ENCODE assay signal across 12 cellular contexts in the genomic region with DNA sequence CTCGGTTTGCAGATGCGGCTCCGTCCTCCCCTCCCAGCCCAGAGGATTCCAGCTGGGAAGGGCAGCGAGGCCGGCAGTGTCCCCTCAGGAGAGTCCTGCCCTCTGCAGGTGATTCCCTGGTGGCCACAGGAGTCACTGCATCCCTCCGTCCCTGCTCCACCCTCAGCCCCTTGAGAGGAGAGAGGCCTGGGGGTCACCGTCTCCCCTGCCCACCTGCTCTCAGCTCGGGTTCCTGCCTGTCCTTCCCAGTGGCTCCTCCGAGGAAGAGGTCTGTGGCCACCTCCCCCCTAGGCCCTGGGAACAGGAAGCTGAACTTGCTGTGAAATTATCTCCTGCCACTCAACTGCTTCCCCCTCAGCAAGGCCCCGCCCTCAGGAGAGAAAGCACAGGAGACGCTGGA. TPM values are rescaled to one million over a fixed set of nuclear protein-coding genes. Genes with fewer than 3 reads are reported as not detected.
A peak's percentile ranks its signal among the peaks of the same experiment; 100 is the strongest.
DNase-seq lines count a peak whose midpoint lies in the region; ATAC-seq and TF ChIP-seq lines count a peak whose summit lies in the region.
"Had no signal": no experiment of that assay in that cellular context is flagged by ENCODE, and none has a peak within 500 bp of the region (broad histone marks: within the 10 kb centered on the region; RNA-seq: fewer than 3 reads in every experiment).

No MANE protein-coding gene starts in this region.

- ATAC-seq in activated naive CD8-positive, alpha-beta T cell treated with anti-CD3 and anti-CD28 coated beads, Interleukin-2, amount 50 U/mL, for 24 hours: peak; percentile 5
- no peak for ATAC-seq in upper lobe of right lung
- no peak for ATAC-seq in HG03571 (IDR thresholded peaks at IDR 0.05; ENCODE audit: unreplicated experiment)

- no peak overlapping the region for H3K27ac Mint-ChIP-seq in activated naive CD8-positive, alpha-beta T cell treated with anti-CD3 and anti-CD28 coated beads, Interleukin-2, amount 50 U/mL, for 24 hours
- no peak overlapping the region for H3K27ac Mint-ChIP-seq in activated naive CD8-positive, alpha-beta T cell treated with anti-CD3 and anti-CD28 coated beads for 36 hours
- H3K27ac Mint-ChIP-seq in activated CD4-positive, alpha-beta memory T cell treated with anti-CD3 and anti-CD28 coated beads for 36 hours: no peak overlapping the region

- H3K4me3 ChIP-seq in epithelial cell of proximal tubule (ENCODE audit: low read depth, low read length): no peak overlapping the region
- no peak overlapping the region for H3K4me3 ChIP-seq in upper lobe of right lung
- H3K4me3 ChIP-seq: vagina had no signal

- H3K27me3 ChIP-seq in upper lobe of right lung: peaks cover 32% of the 10 kb centered on the region
- H3K27me3 ChIP-seq: vagina had no signal

- TF ChIP-seq CTCF in epithelial cell of proximal tubule (conservative IDR thresholded peaks at IDR 0.05; ENCODE audit: low read depth, low read length): peak; percentile 62
- peak; percentile 21 for TF ChIP-seq CTCF in upper lobe of right lung (IDR thresholded peaks at IDR 0.05)

- H3K27ac ChIP-seq in upper lobe of right lung: no peak overlapping the region
- H3K27ac ChIP-seq: vagina had no signal

- no peaks in the 10 kb centered on the region for H3K9me3 Mint-ChIP-seq in activated naive CD8-positive, alpha-beta T cell treated with anti-CD3 and anti-CD28 coated beads, Interleukin-2, amount 50 U/mL, for 24 hours
- no peaks in the 10 kb centered on the region for H3K9me3 Mint-ChIP-seq in activated naive CD8-positive, alpha-beta T cell treated with anti-CD3 and anti-CD28 coated beads for 36 hours
- no peaks in the 10 kb centered on the region for H3K9me3 Mint-ChIP-seq in activated CD4-positive, alpha-beta memory T cell treated with anti-CD3 and anti-CD28 coated beads for 36 hours

- intact Hi-C loops in upper lobe of right lung (cut with DNase I): no loop called here
- intact Hi-C loops in activated CD4-positive, alpha-beta memory T cell treated with anti-CD3 and anti-CD28 coated beads for 36 hours (cut with micrococcal nuclease): no loop called here

- H3K9me3 ChIP-seq in upper lobe of right lung: no peaks in the 10 kb centered on the region
- H3K9me3 ChIP-seq: vagina had no signal

- CTCF ChIA-PET in activated CD4-positive, alpha-beta memory T cell treated with anti-CD3 and anti-CD28 coated beads for 36 hours (lab: Charles Lee): no interaction called here

- no peaks in the 10 kb centered on the region for H3K36me3 Mint-ChIP-seq in activated naive CD8-positive, alpha-beta T cell treated with anti-CD3 and anti-CD28 coated beads, Interleukin-2, amount 50 U/mL, for 24 hours (ENCODE audit: low read depth)
- no peaks in the 10 kb centered on the region for H3K36me3 Mint-ChIP-seq in activated naive CD8-positive, alpha-beta T cell treated with anti-CD3 and anti-CD28 coated beads for 36 hours
- no peaks in the 10 kb centered on the region for H3K36me3 Mint-ChIP-seq in activated CD4-positive, alpha-beta memory T cell treated with anti-CD3 and anti-CD28 coated beads for 36 hours

- H3K4me3 Mint-ChIP-seq in activated naive CD8-positive, alpha-beta T cell treated with anti-CD3 and anti-CD28 coated beads, Interleukin-2, amount 50 U/mL, for 24 hours: no peak overlapping the region
- no peak overlapping the region for H3K4me3 Mint-ChIP-seq in activated naive CD8-positive, alpha-beta T cell treated with anti-CD3 and anti-CD28 coated beads for 36 hours
- H3K4me3 Mint-ChIP-seq in activated CD4-positive, alpha-beta memory T cell treated with anti-CD3 and anti-CD28 coated beads for 36 hours: no peak overlapping the region

- POLR2A ChIA-PET in activated CD4-positive, alpha-beta memory T cell treated with anti-CD3 and anti-CD28 coated beads for 36 hours (lab: Charles Lee): no interaction called here

- peaks cover 3% of the 10 kb centered on the region for H3K4me1 Mint-ChIP-seq in activated naive CD8-positive, alpha-beta T cell treated with anti-CD3 and anti-CD28 coated beads, Interleukin-2, amount 50 U/mL, for 24 hours
- no peaks in the 10 kb centered on the region for H3K4me1 Mint-ChIP-seq in activated naive CD8-positive, alpha-beta T cell treated with anti-CD3 and anti-CD28 coated beads for 36 hours
- no peaks in the 10 kb centered on the region for H3K4me1 Mint-ChIP-seq in activated CD4-positive, alpha-beta memory T cell treated with anti-CD3 and anti-CD28 coated beads for 36 hours (ENCODE audit: low read depth)

- no peaks in the 10 kb centered on the region for H3K36me3 ChIP-seq in upper lobe of right lung
- H3K36me3 ChIP-seq: vagina had no signal

- H3K4me1 ChIP-seq in upper lobe of right lung: no peaks in the 10 kb centered on the region
- H3K4me1 ChIP-seq: vagina had no signal

- H3K27me3 Mint-ChIP-seq in activated naive CD8-positive, alpha-beta T cell treated with anti-CD3 and anti-CD28 coated beads, Interleukin-2, amount 50 U/mL, for 24 hours: peaks cover 18% of the 10 kb centered on the region
- H3K27me3 Mint-ChIP-seq in activated naive CD8-positive, alpha-beta T cell treated with anti-CD3 and anti-CD28 coated beads for 36 hours: peaks cover 12% of the 10 kb centered on the region
- peaks cover 4% of the 10 kb centered on the region for H3K27me3 Mint-ChIP-seq in activated CD4-positive, alpha-beta memory T cell treated with anti-CD3 and anti-CD28 coated beads for 36 hours

- DNase-seq in activated naive CD8-positive, alpha-beta T cell treated with anti-CD3 and anti-CD28 coated beads, Interleukin-2, amount 50 U/mL, for 24 hours: no peak
- DNase-seq in activated naive CD8-positive, alpha-beta T cell treated with anti-CD3 and anti-CD28 coated beads for 36 hours: no peak
- DNase-seq in NOMO-1 treated with dmso at 0.1 percent for 144 hours (lab: John Stamatoyannopoulos, UW; ENCODE audit: unreplicated experiment) (peak; percentile 77), epithelial cell of proximal tubule (ENCODE audit: low read depth) (no peak), upper lobe of right lung (no peak), NCI-H2029 (lab: John Stamatoyannopoulos, UW) (no peak)
- no peak for DNase-seq in activated CD4-positive, alpha-beta memory T cell treated with anti-CD3 and anti-CD28 coated beads for 36 hours
- DNase-seq: C1 segment of cervical spinal cord, erythroblast, MM.1S had no signal

RNA-seq across cellular contexts. Expression of a gene that starts 12.9 kb away (rescaled TPM):
- total RNA-seq in activated naive CD8-positive, alpha-beta T cell treated with anti-CD3 and anti-CD28 coated beads for 36 hours: not detected
- total RNA-seq in epithelial cell of proximal tubule (not detected in 2 replicates), upper lobe of right lung (1.6 TPM)
- total RNA-seq in activated CD4-positive, alpha-beta memory T cell treated with anti-CD3 and anti-CD28 coated beads for 36 hours: under 1 TPM; 0.12 to 0.29 TPM
